Comparison of ENCODE assay signal across 25 cellular contexts in the genomic region with DNA sequence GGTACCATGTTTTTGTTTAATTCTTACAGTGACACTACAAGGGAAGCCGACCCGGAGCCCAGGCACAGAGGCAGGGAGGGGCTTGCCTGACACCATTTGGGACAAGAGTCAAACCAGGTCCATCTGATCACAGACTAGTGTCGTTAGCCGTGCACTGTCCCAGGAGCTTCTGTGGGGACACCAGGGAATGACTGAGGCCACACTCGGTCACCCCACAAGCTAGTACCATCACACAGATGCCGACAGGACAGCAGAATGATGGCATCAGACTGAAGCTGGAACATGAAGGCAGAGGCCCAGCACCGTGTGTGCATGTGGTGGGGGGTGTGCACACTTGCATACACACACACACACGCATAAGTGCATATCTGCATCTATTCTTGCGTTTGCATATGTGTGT.
DNase-seq lines count a peak whose midpoint lies in the region; FAIRE-seq and TF ChIP-seq lines count a peak whose summit lies in the region.
"Had no signal": no experiment of that assay in that cellular context is flagged by ENCODE, and none has a peak within 500 bp of the region (broad histone marks: within the 10 kb centered on the region; RNA-seq: fewer than 3 reads in every experiment).

No MANE protein-coding gene starts in this region.

- H3K4me1 ChIP-seq in kidney (ENCODE audit: control insufficient read depth in 1 of 2, insufficient read depth in 1 of 2, low read depth in 1 of 2, low read length in 2 of 2) (no peaks in the 10 kb centered on the region), sigmoid colon (no peaks in the 10 kb centered on the region)
- H3K4me1 ChIP-seq: Caco-2 had no signal

- FAIRE-seq in kidney (lab: Jason Lieb, UNC): no peak
- FAIRE-seq: GM12878, RCC 7860 had no signal

- peak; percentile 28 for DNase-seq in activated effector memory CD4-positive, alpha-beta T cell treated with anti-CD3 and anti-CD28 coated beads, Interleukin-2, amount 50 U/mL, for 16 hours
- DNase-seq in activated effector memory CD4-positive, alpha-beta T cell treated with Interleukin-2 at 50 U/mL for 16 hours: no peak
- peak; percentile 23 for DNase-seq in kidney
- peak; percentile 20 for DNase-seq in sigmoid colon
- no peak for DNase-seq in GM03348 (ENCODE audit: low spot score)
- no peak for DNase-seq in OCI-M2 (lab: John Stamatoyannopoulos, UW; ENCODE audit: unreplicated experiment)
- DNase-seq in SIG-M5 treated with dmso at 0.1 percent for 504 hours (lab: John Stamatoyannopoulos, UW; ENCODE audit: unreplicated experiment): no peak
- DNase-seq: CD4-positive, alpha-beta memory T cell; DMS 273 treated with DMSO at 0.1 percent for 48 hours; DMS79 treated with DMSO at 0.1 percent for 48 hours; H9; HFFc6; Kasumi-1; NCI-H1417; NCI-H1694 treated with DMSO at 0.1 percent for 48 hours; NCI-H2081 treated with DMSO at 0.1 percent for 48 hours; NCI-H2171 treated with DMSO at 0.1 percent for 48 hours; NCI-H524 treated with DMSO at 0.1 percent for 48 hours; Right ventricle myocardium superior had no signal

- WGBS in sigmoid colon, 2 donors: 74 to 85% methylated on average over 9 of the region's 9 CpGs

- TF ChIP-seq POLR2A in sigmoid colon (IDR thresholded peaks at IDR 0.05): no peak

- no peak overlapping the region for H3K9ac ChIP-seq in kidney (ENCODE audit: low read length in 2 of 2)
- H3K9ac ChIP-seq: BLaER1 treated with 17β-estradiol and CSF1 and Interleukin-3, amounts not matched to agents 10 nM and 100 nM had no signal

- H3K9me3 ChIP-seq in kidney (ENCODE audit: control insufficient read depth in 1 of 2, low read length in 2 of 2) (no peaks in the 10 kb centered on the region), sigmoid colon (no peaks in the 10 kb centered on the region)
- H3K9me3 ChIP-seq: BLaER1 treated with 17β-estradiol and CSF1 and Interleukin-3, amounts not matched to agents 10 nM and 100 nM; Caco-2 had no signal

- no peak for TF ChIP-seq EP300 in sigmoid colon (IDR thresholded peaks at IDR 0.05)

- H3K27ac ChIP-seq in angular gyrus (ENCODE audit: low read depth, low read length): peak overlapping the region; percentile 62
- no peak overlapping the region for H3K27ac ChIP-seq in kidney (ENCODE audit: low read depth in 2 of 2, low read length in 2 of 2)
- H3K27ac ChIP-seq in sigmoid colon: no peak overlapping the region
- H3K27ac ChIP-seq: 22Rv1; BLaER1 treated with 17β-estradiol and CSF1 and Interleukin-3, amounts not matched to agents 10 nM and 100 nM had no signal

- H3K4me3 ChIP-seq in kidney (ENCODE audit: low read length in 2 of 2) (no peak overlapping the region), sigmoid colon (no peak overlapping the region)
- H3K4me3 ChIP-seq: BLaER1 treated with 17β-estradiol and CSF1 and Interleukin-3, amounts not matched to agents 10 nM and 100 nM; GM12878 had no signal

- no peaks in the 10 kb centered on the region for H3K36me3 ChIP-seq in kidney (ENCODE audit: control insufficient read depth in 1 of 2, insufficient read depth in 2 of 2, low read length in 2 of 2)
- H3K36me3 ChIP-seq in sigmoid colon: no peaks in the 10 kb centered on the region
- H3K36me3 ChIP-seq: BLaER1 treated with 17β-estradiol and CSF1 and Interleukin-3, amounts not matched to agents 10 nM and 100 nM had no signal

- TF ChIP-seq CTCF in kidney (IDR thresholded peaks at IDR 0.05; ENCODE audit: borderline replicate concordance, extremely low read depth, insufficient read depth) (no peak), sigmoid colon (IDR thresholded peaks at IDR 0.05) (no peak)

- H3K27me3 ChIP-seq in sigmoid colon: peaks cover 0 to 8% (median 0%) of the 10 kb centered on the region in 3 donors

- intact Hi-C loops in kidney (cut with DNase I) (no loop called here), sigmoid colon (cut with DNase I) (no loop called here)

Comparison
In these comparisons a context has a peak if more than half of its experiments do, and no peak if none do; other contexts are left out.
1. DNase-seq: peak in activated effector memory CD4-positive, alpha-beta T cell treated with anti-CD3 and anti-CD28 coated beads, Interleukin-2, amount 50 U/mL, for 16 hours (single experiment), kidney (single experiment) and sigmoid colon (single experiment); none in activated effector memory CD4-positive, alpha-beta T cell treated with Interleukin-2 at 50 U/mL for 16 hours (single experiment), GM03348 (single experiment), OCI-M2 (single experiment) and SIG-M5 treated with dmso at 0.1 percent for 504 hours (single experiment).